In genomic region chr11:46382644-46383403, GRCh38 we compare ENCODE assay signal across 8 cellular contexts. TPM values are rescaled to one million over a fixed set of nuclear protein-coding genes. Genes with fewer than 3 reads are reported as not detected.
DNase-seq lines count a peak whose midpoint lies in the region; ATAC-seq and TF ChIP-seq lines count a peak whose summit lies in the region.

No MANE protein-coding gene starts in this region.

- peak overlapping the region; percentile 21 to 87 (median 70) for H3K4me3 Mint-ChIP-seq in naive thymus-derived CD4-positive, alpha-beta T cell
- H3K4me3 Mint-ChIP-seq in activated naive CD4-positive, alpha-beta T cell treated with anti-CD3 and anti-CD28 coated beads, Interleukin-2, amount 10 ng/mL, durations not matched to agents 7 days and 5 days, result no peak overlapping the region

- no peak for ATAC-seq in naive thymus-derived CD4-positive, alpha-beta T cell
- ATAC-seq in GM21390 (IDR thresholded peaks at IDR 0.05; ENCODE audit: unreplicated experiment), result no peak

- POLR2A ChIA-PET in naive thymus-derived CD4-positive, alpha-beta T cell (lab: Charles Lee), result interaction anchor here (0.9 kb wide), 1 partner anchor 9 kb away, joined by 3 read pairs; the partner anchor contains the start of gene CHRM4

- peaks cover 0 to 10% (median 0%) of the 10 kb centered on the region in 3 experiments for H3K36me3 ChIP-seq in naive thymus-derived CD4-positive, alpha-beta T cell (ENCODE audit: control insufficient read depth in 2 of 3, insufficient read depth in 3 of 3, low read length in 3 of 3)

- H3K4me3 ChIP-seq in dorsolateral prefrontal cortex, result peak overlapping the region in 31 of 59 donors; percentile 43 to 75 (median 65)
- H3K4me3 ChIP-seq in naive thymus-derived CD4-positive, alpha-beta T cell (ENCODE audit: low read length), result peak overlapping the region; percentile 47

- H3K9me3 ChIP-seq in naive thymus-derived CD4-positive, alpha-beta T cell (ENCODE audit: control insufficient read depth in 2 of 3, low read length in 3 of 3), result no peaks in the 10 kb centered on the region

- peaks cover 0 to 9% (median 2%) of the 10 kb centered on the region in 5 donors for H3K36me3 Mint-ChIP-seq in naive thymus-derived CD4-positive, alpha-beta T cell
- H3K36me3 Mint-ChIP-seq in activated naive CD4-positive, alpha-beta T cell treated with anti-CD3 and anti-CD28 coated beads, Interleukin-2, amount 10 ng/mL, durations not matched to agents 7 days and 5 days, result peaks cover 10% of the 10 kb centered on the region

- CTCF ChIA-PET in naive thymus-derived CD4-positive, alpha-beta T cell (lab: Charles Lee), result interaction anchor here (0.5 to 1.2 kb wide), 2 partner anchors 31 to 211 kb away, joined by 3 to 6 read pairs; no protein-coding TSS in a partner anchor
- CTCF ChIA-PET in activated naive CD4-positive, alpha-beta T cell treated with anti-CD3 and anti-CD28 coated beads, Interleukin-2, amount 10 ng/mL, durations not matched to agents 7 days and 5 days (lab: Charles Lee), result interaction anchor here (0.8 to 1.4 kb wide), 4 partner anchors 10 to 144 kb away, joined by 3 to 4 read pairs (median 4); no protein-coding TSS in a partner anchor

- H3K27me3 ChIP-seq in dorsolateral prefrontal cortex, result peaks cover 0 to 14% (median 0%) of the 10 kb centered on the region in 45 donors
- H3K27me3 ChIP-seq in naive thymus-derived CD4-positive, alpha-beta T cell (ENCODE audit: control insufficient read depth in 2 of 2, insufficient read depth in 2 of 2, low read length in 2 of 2), result peaks cover 0 to 4% of the 10 kb centered on the region in 2 donors

- H3K9me3 Mint-ChIP-seq in naive thymus-derived CD4-positive, alpha-beta T cell, result peaks cover 0 to 2% (median 0%) of the 10 kb centered on the region in 11 donors
- no peaks in the 10 kb centered on the region for H3K9me3 Mint-ChIP-seq in activated naive CD4-positive, alpha-beta T cell treated with anti-CD3 and anti-CD28 coated beads, Interleukin-2, amount 10 ng/mL, durations not matched to agents 7 days and 5 days

- intact Hi-C loops in dorsolateral prefrontal cortex (cut with DNase I), result loop anchor here (10.0 kb wide), 4 partner anchors 62 to 782 kb away; partner anchors contain the start of genes ATG13 (in 2 of the 2) and HARBI1 (in 2 of the 2)
- intact Hi-C loops in naive thymus-derived CD4-positive, alpha-beta T cell (cut with micrococcal nuclease), result loop anchor here (5.0 to 10.0 kb wide), 2 partner anchors 36 to 292 kb away; partner anchors contain the start of gene DGKZ (in 1 of the 2)

- peaks cover 4 to 16% (median 11%) of the 10 kb centered on the region in 7 donors for H3K4me1 Mint-ChIP-seq in naive thymus-derived CD4-positive, alpha-beta T cell
- H3K4me1 Mint-ChIP-seq in activated naive CD4-positive, alpha-beta T cell treated with anti-CD3 and anti-CD28 coated beads, Interleukin-2, amount 10 ng/mL, durations not matched to agents 7 days and 5 days, result peaks cover 30% of the 10 kb centered on the region

- H3K27me3 Mint-ChIP-seq in naive thymus-derived CD4-positive, alpha-beta T cell, result peaks cover 19 to 41% (median 26%) of the 10 kb centered on the region in 5 donors
- peaks cover 72% of the 10 kb centered on the region for H3K27me3 Mint-ChIP-seq in activated naive CD4-positive, alpha-beta T cell treated with anti-CD3 and anti-CD28 coated beads, Interleukin-2, amount 10 ng/mL, durations not matched to agents 7 days and 5 days

- H3K27ac ChIP-seq in dorsolateral prefrontal cortex, result peak overlapping the region in 1 of 59 donors; percentile 90
- no peak overlapping the region for H3K27ac ChIP-seq in naive thymus-derived CD4-positive, alpha-beta T cell (ENCODE audit: low read depth, low read length)

- DNase-seq in NCI-H1694 (lab: John Stamatoyannopoulos, UW), result peak; percentile 21
- DNase-seq in NCI-H1694 treated with DMSO at 0.1 percent for 48 hours (lab: John Stamatoyannopoulos, UW), result no peak
- DNase-seq in NCI-H2196 treated with DMSO at 0.1 percent for 48 hours (lab: John Stamatoyannopoulos, UW; ENCODE audit: unreplicated experiment), result peak; percentile 38
- DNase-seq in dorsolateral prefrontal cortex, result peak in 2 of 10 donors; percentile 39 to 68
- DNase-seq in naive thymus-derived CD4-positive, alpha-beta T cell, result no peak
- DNase-seq in activated naive CD4-positive, alpha-beta T cell treated with anti-CD3 and anti-CD28 coated beads, Interleukin-2, amount 10 ng/mL, durations not matched to agents 7 days and 5 days, result no peak
- no peak for DNase-seq in activated CD8-positive, alpha-beta memory T cell treated with anti-CD3 and anti-CD28 coated beads, Interleukin-2, amount 50 U/mL, for 48 hours

- peaks cover 8% of the 10 kb centered on the region in 2 donors for H3K4me1 ChIP-seq in naive thymus-derived CD4-positive, alpha-beta T cell (ENCODE audit: control insufficient read depth in 2 of 2, insufficient read depth in 2 of 2, low read length in 2 of 2)

- TF ChIP-seq CTCF in dorsolateral prefrontal cortex (IDR thresholded peaks at IDR 0.05 in 54 of 56, conservative IDR thresholded peaks at IDR 0.05 in 2 of 56; ENCODE audit: low read depth in 1 of 56, partially characterized antibody in 56 of 56), result peak; percentile 28 to 73 (median 61)

- no peak overlapping the region for H3K27ac Mint-ChIP-seq in naive thymus-derived CD4-positive, alpha-beta T cell
- no peak overlapping the region for H3K27ac Mint-ChIP-seq in activated naive CD4-positive, alpha-beta T cell treated with anti-CD3 and anti-CD28 coated beads, Interleukin-2, amount 10 ng/mL, durations not matched to agents 7 days and 5 days

RNA-seq across cellular contexts. Expression of gene MDK, which starts 1.4 kb away (rescaled TPM):
- 10 to 100 TPM in 95 of 120 experiments, 1 to 10 TPM in 25; 4.6 to 45.3 (median 12.9) TPM for total RNA-seq in dorsolateral prefrontal cortex
- 10 to 100 TPM in 2 of 5 experiments, 1 to 10 TPM in 3; 4.9 to 13.5 (median 8.8) TPM for total RNA-seq in naive thymus-derived CD4-positive, alpha-beta T cell
- under 1 TPM in 1 of 2 donors, not detected in 1; 0.35 TPM for polyA plus RNA-seq in naive thymus-derived CD4-positive, alpha-beta T cell

RNA-seq across cellular contexts. Expression of gene CHRM4, which starts 8.8 kb away (rescaled TPM):
- 10 to 100 TPM in 56 of 120 experiments, 1 to 10 TPM in 64; 2.7 to 25.0 (median 9.7) TPM for total RNA-seq in dorsolateral prefrontal cortex
- total RNA-seq in naive thymus-derived CD4-positive, alpha-beta T cell, result 1 to 10 TPM in 2 of 5 experiments, under 1 TPM in 1, not detected in 2; 0.48 to 3.5 (median 3.1) TPM
- polyA plus RNA-seq in naive thymus-derived CD4-positive, alpha-beta T cell, result under 1 TPM; 0.15 to 0.17 TPM

RNA-seq across cellular contexts. Expression of gene DGKZ, which starts 35.6 kb away (rescaled TPM):
- 100 to 1,000 TPM; 142 to 475 (median 319) TPM for total RNA-seq in dorsolateral prefrontal cortex
- 100 to 1,000 TPM; 146 to 291 (median 263) TPM for total RNA-seq in naive thymus-derived CD4-positive, alpha-beta T cell
- polyA plus RNA-seq in naive thymus-derived CD4-positive, alpha-beta T cell, result 10 to 100 TPM; 41.5 to 70.5 TPM

Comparison
In these comparisons a context has a peak if more than half of its experiments do, and no peak if none do; other contexts are left out.
1. DNase-seq: peak in NCI-H1694 (single experiment) and NCI-H2196 treated with DMSO at 0.1 percent for 48 hours (single experiment); none in NCI-H1694 treated with DMSO at 0.1 percent for 48 hours (single experiment), naive thymus-derived CD4-positive, alpha-beta T cell (0 of 9), activated naive CD4-positive, alpha-beta T cell treated with anti-CD3 and anti-CD28 coated beads, Interleukin-2, amount 10 ng/mL, durations not matched to agents 7 days and 5 days (single experiment) and activated CD8-positive, alpha-beta memory T cell treated with anti-CD3 and anti-CD28 coated beads, Interleukin-2, amount 50 U/mL, for 48 hours (single experiment).